In genomic region chr10:69047111-69047837, GRCh38 we compare ENCODE assay signal across 14 cellular contexts. TPM values are rescaled to one million over a fixed set of nuclear protein-coding genes. Genes with fewer than 3 reads are reported as not detected.
DNase-seq lines count a peak whose midpoint lies in the region; ATAC-seq, FAIRE-seq and TF ChIP-seq lines count a peak whose summit lies in the region.
"Had no signal": no experiment of that assay in that cellular context is flagged by ENCODE, and none has a peak within 500 bp of the region (broad histone marks: within the 10 kb centered on the region; RNA-seq: fewer than 3 reads in every experiment).

No MANE protein-coding gene starts in this region.

- H3K4me1 Mint-ChIP-seq in natural killer cell: peaks cover 59 to 75% of the 10 kb centered on the region in 2 donors

- no peak overlapping the region for H3K27ac ChIP-seq in K562 (ENCODE audit: extremely low read depth, low read depth, low read length)
- H3K27ac ChIP-seq: colonic mucosa, SJCRH30 had no signal

- 59% methylated on average over 4 of the region's 4 CpGs for WGBS in K562 (ENCODE audit: insufficient coverage, low coverage, missing lambda C conversion rate)

- TF ChIP-seq CTCF in K562 (IDR thresholded peaks at IDR 0.05 in 2 of 3, conservative IDR thresholded peaks at IDR 0.05 in 1 of 3; ENCODE audit: insufficient read depth in 2 of 3, low read depth in 1 of 3, low read length in 3 of 3): no peak
- no peak for TF ChIP-seq CTCF in natural killer cell (IDR thresholded peaks at IDR 0.05)

- in situ Hi-C loops in K562 (cut with MboI): no loop called here

- no peaks in the 10 kb centered on the region for H4K20me1 ChIP-seq in K562 (replicated peaks; ENCODE audit: control insufficient read depth, insufficient read depth, low read length)

- peak; percentile 24 for DNase-seq in stimulated activated CD4-positive, alpha-beta T cell treated with anti-CD3 and anti-CD28 coated beads, Interleukin-1b, Interleukin-23, amount 100 ng/mL, for 48 hours
- no peak for DNase-seq in stimulated activated CD4-positive, alpha-beta T cell treated with anti-CD3 and anti-CD28 coated beads, Interleukin-2, amount 100 ng/mL, for 48 hours
- no peak for DNase-seq in K562 (ENCODE audit: extremely low read depth in 1 of 4, low spot score in 3 of 4)
- DNase-seq in natural killer cell: no peak
- no peak for DNase-seq in SW480 (ENCODE audit: low spot score)
- no peak for DNase-seq in hypothalamus (lab: John Stamatoyannopoulos, UW)
- DNase-seq: activated CD8-positive, alpha-beta memory T cell treated with anti-CD3 and anti-CD28 coated beads, Interleukin-2, amount 50 U/mL, for 4 hours; colonic mucosa; DMS 273 treated with DMSO at 0.1 percent for 48 hours; NCI-H1105; NCI-H226 had no signal

- no peaks in the 10 kb centered on the region for H3K9me3 Mint-ChIP-seq in natural killer cell

- TF ChIP-seq RAD21 in K562 (CRISPR knock-in tag; conservative IDR thresholded peaks at IDR 0.05 in 1 of 2, IDR thresholded peaks at IDR 0.05 in 1 of 2): no peak

- H3K79me2 ChIP-seq in K562 (ENCODE audit: control insufficient read depth, insufficient read depth, low read length): no peaks in the 10 kb centered on the region

- H3K27me3 ChIP-seq in K562 (ENCODE audit: control insufficient read depth in 2 of 2, insufficient read depth in 2 of 2, low read length in 2 of 2): no peaks in the 10 kb centered on the region
- H3K27me3 ChIP-seq: colonic mucosa, SJCRH30 had no signal

- H3K36me3 ChIP-seq in K562 (ENCODE audit: control insufficient read depth, insufficient read depth, low read length): no peaks in the 10 kb centered on the region
- H3K36me3 ChIP-seq: colonic mucosa, SJCRH30 had no signal

- ATAC-seq in K562 (no peak), natural killer cell (no peak), GM19324 (IDR thresholded peaks at IDR 0.05; ENCODE audit: low FRiP score, unreplicated experiment) (no peak), HG03135 (IDR thresholded peaks at IDR 0.05; ENCODE audit: unreplicated experiment) (no peak)

- no peak for TF ChIP-seq EP300 in K562 (IDR thresholded peaks at IDR 0.05; ENCODE audit: low read length)

- intact Hi-C loops in K562 (cut with micrococcal nuclease) (no loop called here), natural killer cell (cut with micrococcal nuclease) (no loop called here)

- FAIRE-seq in K562 (lab: Jason Lieb, UNC): no peak

- no peak overlapping the region for H3K9ac ChIP-seq in K562 (ENCODE audit: insufficient read depth in 1 of 2, low read depth in 2 of 2, low read length in 2 of 2)

- no peaks in the 10 kb centered on the region for H3K9me1 ChIP-seq in K562 (ENCODE audit: control insufficient read depth, insufficient read depth, low read length)

- peak overlapping the region; percentile 28 for H3K4me3 Mint-ChIP-seq in natural killer cell

- peak overlapping the region; percentile 43; the same call in 1 of the 2 replicates for H2AFZ ChIP-seq in K562 (ENCODE audit: low read depth, low read length)

- no peaks in the 10 kb centered on the region for H3K9me3 ChIP-seq in K562 (replicated peaks; ENCODE audit: control insufficient read depth, insufficient read depth, low read depth, low read length)
- H3K9me3 ChIP-seq: colonic mucosa, SJCRH30 had no signal

- CTCF ChIA-PET in K562 (lab: Yijun Ruan, JAX; ENCODE audit: low intra/inter-chr PET ratio): no interaction called here

- no peak overlapping the region for H3K4me3 ChIP-seq in K562
- H3K4me3 ChIP-seq: colonic mucosa, SJCRH30 had no signal

- POLR2A ChIA-PET in K562 (lab: Yijun Ruan, JAX): interaction anchor here (1.2 to 1.6 kb wide), 3 partner anchors 8 to 10 kb away, joined by 3 to 4 read pairs (median 3); no protein-coding TSS in a partner anchor

- no peak for TF ChIP-seq POLR2A in K562 (conservative IDR thresholded peaks at IDR 0.05)

- peaks cover 11 to 22% of the 10 kb centered on the region in 2 experiments; a peak in 4 of 5 replicates for H3K4me1 ChIP-seq in K562 (replicated peaks in 1 of 2; ENCODE audit: control insufficient read depth in 2 of 2, insufficient read depth in 2 of 2, low read length in 2 of 2)
- H3K4me1 ChIP-seq: colonic mucosa had no signal

- BruUV-seq in K562 (replicated peaks; lab: Mats Ljungman, UMichigan): no TSS peak

- H3K27me3 Mint-ChIP-seq in natural killer cell (ENCODE audit: low read depth in 2 of 2): no peaks in the 10 kb centered on the region

- H3K4me2 ChIP-seq in K562 (ENCODE audit: insufficient read depth, low read length): no peak overlapping the region

- H3K36me3 Mint-ChIP-seq in natural killer cell: no peaks in the 10 kb centered on the region

- H3K27ac Mint-ChIP-seq in natural killer cell: peak overlapping the region; percentile 95 to 99

TF ChIP-seq in K562, 482 proteins besides CTCF, POLR2A, EP300 and RAD21 (continues in another document):
- no peak for TF ChIP-seq TSC22D4 (tag; IDR thresholded peaks at IDR 0.05)

RNA-seq across cellular contexts. Expression of gene SRGN, which starts 40.6 kb away (rescaled TPM):
- 88.1 and 137 TPM in 2 replicates for total RNA-seq in K562 (2011; cell fraction: chromatin; rRNA removed; ENCODE audit: low replicate concordance)
- total RNA-seq in K562 (2011; cell fraction: nucleolus; rRNA removed): 154 and 205 TPM in 2 replicates
- total RNA-seq in K562 (2011; cell fraction: nucleoplasm; rRNA removed): 184 and 200 TPM in 2 replicates
- total RNA-seq in K562 (2014; rRNA removed) (147 and 180 TPM in 2 replicates), K562 (2014; rRNA removed; fragmentation: Illumina TruSeq; extraction: Trizol) (256 and 289 TPM in 2 replicates), K562 (2015; rRNA removed; fragmentation: Illumina TruSeq; extraction: Trizol) (149 and 165 TPM in 2 replicates), K562 (2021) (173 and 193 TPM in 2 replicates), natural killer cell (100 to 1,000 TPM; 636 to 954 (median 778) TPM)
- polyA plus RNA-seq in K562 (2011; rRNA removed) (124 and 136 TPM in 2 replicates), K562 (2014; fragmentation: Illumina TruSeq; extraction: Trizol) (259 and 284 TPM in 2 replicates), K562 (2014; fragmentation: Nextera tagmentation; extraction: Ambion mirVana) (100 to 1,000 TPM; 275 to 304 TPM), K562 (2014; rRNA removed) (169 and 189 TPM in 2 replicates)
- 61.8 and 105 TPM in 2 replicates for polyA plus RNA-seq in K562 (2011; cell fraction: cytosol; rRNA removed)
- 20.2 and 32.5 TPM in 2 replicates for polyA plus RNA-seq in K562 (2011; cell fraction: nucleus; rRNA removed)
- polyA plus RNA-seq in K562 (2012): 208 and 216 TPM in 2 replicates
- polyA minus RNA-seq in K562 (2011; rRNA and poly(A)+ RNA removed): 80.5 and 89.5 TPM in 2 replicates
- polyA minus RNA-seq in K562 (2011; cell fraction: cytosol; rRNA and poly(A)+ RNA removed): 42.2 and 44.1 TPM in 2 replicates
- polyA minus RNA-seq in K562 (2011; cell fraction: nucleus; rRNA and poly(A)+ RNA removed): 5.8 and 12.2 TPM in 2 replicates

RNA-seq across cellular contexts. Expression of gene KIFBP, which starts 58.7 kb away (rescaled TPM):
- 11.1 and 16.5 TPM in 2 replicates for total RNA-seq in K562 (2011; cell fraction: chromatin; rRNA removed; ENCODE audit: low replicate concordance)
- total RNA-seq in K562 (2011; cell fraction: nucleolus; rRNA removed): 7.5 and 8.2 TPM in 2 replicates
- total RNA-seq in K562 (2011; cell fraction: nucleoplasm; rRNA removed): 8.2 and 12.1 TPM in 2 replicates
- 13.8 and 17.3 TPM in 2 replicates for total RNA-seq in K562 (2014; rRNA removed)
- total RNA-seq in K562 (2014; rRNA removed; fragmentation: Illumina TruSeq; extraction: Trizol): 18.8 and 20.1 TPM in 2 replicates
- 18.7 and 19.7 TPM in 2 replicates for total RNA-seq in K562 (2015; rRNA removed; fragmentation: Illumina TruSeq; extraction: Trizol)
- total RNA-seq in K562 (2021): 13.8 and 14.8 TPM in 2 replicates
- polyA plus RNA-seq in K562 (2011; rRNA removed): 17.0 and 22.1 TPM in 2 replicates
- polyA plus RNA-seq in K562 (2011; cell fraction: cytosol; rRNA removed): 6.9 and 8.8 TPM in 2 replicates
- polyA plus RNA-seq in K562 (2011; cell fraction: nucleus; rRNA removed): 9.5 and 9.7 TPM in 2 replicates
- polyA plus RNA-seq in K562 (2012): 13.0 and 14.2 TPM in 2 replicates
- 19.9 and 23.2 TPM in 2 replicates for polyA plus RNA-seq in K562 (2014; fragmentation: Illumina TruSeq; extraction: Trizol)
- 1 to 10 TPM; 5.6 to 8.8 TPM for polyA plus RNA-seq in K562 (2014; fragmentation: Nextera tagmentation; extraction: Ambion mirVana)
- polyA plus RNA-seq in K562 (2014; rRNA removed): 13.9 TPM in 2 replicates
- 18.2 TPM in 2 replicates for polyA minus RNA-seq in K562 (2011; rRNA and poly(A)+ RNA removed)
- polyA minus RNA-seq in K562 (2011; cell fraction: cytosol; rRNA and poly(A)+ RNA removed): 10.7 and 11.3 TPM in 2 replicates
- 6.1 and 8.1 TPM in 2 replicates for polyA minus RNA-seq in K562 (2011; cell fraction: nucleus; rRNA and poly(A)+ RNA removed)
- 1 to 10 TPM; 3.5 to 4.4 (median 4.0) TPM for total RNA-seq in natural killer cell
